17 cellular contexts compared by ENCODE assay signal in genomic region chr10:70864940-70865339, GRCh38.
"Had no signal": no experiment of that assay in that cellular context is flagged by ENCODE, and none has a peak within 500 bp of the region (broad histone marks: within the 10 kb centered on the region; RNA-seq: fewer than 3 reads in every experiment).

No MANE protein-coding gene starts in this region.

- ATAC-seq: activated CD8-positive, alpha-beta memory T cell treated with anti-CD3 and anti-CD28 coated beads, Interleukin-2, amount 10 ng/mL, durations not matched to agents 7 days and 5 days; activated T-cell treated with anti-CD3 and anti-CD28 coated beads, Interleukin-2, amount 50 U/mL, for 4 hours; natural killer cell treated with Interleukin-12 subunit alpha and Interleukin-12 subunit beta and Interleukin-15 and Interleukin-18, amount 100 ng/mL, for 72 hours; right cardiac atrium had no signal

- H3K9me3 ChIP-seq: colonic mucosa, esophagus squamous epithelium had no signal

- H3K36me3 ChIP-seq: colonic mucosa had no signal

- DNase-seq: activated CD4-positive, alpha-beta memory T cell treated with anti-CD3 and anti-CD28 coated beads for 36 hours; activated CD8-positive, alpha-beta memory T cell treated with anti-CD3 and anti-CD28 coated beads, Interleukin-2, amount 10 ng/mL, durations not matched to agents 7 days and 5 days; activated naive CD4-positive, alpha-beta T cell; activated T-cell treated with anti-CD3 and anti-CD28 coated beads, Interleukin-2, amount 50 U/mL, for 4 hours; colonic mucosa; esophagus squamous epithelium; hypothalamus; mesenchymal stem cell; occipital lobe; right cardiac atrium; SHP77 treated with DMSO at 0.1 percent for 48 hours; stimulated activated CD4-positive, alpha-beta T cell treated with anti-CD3 and anti-CD28 coated beads, Interleukin-4, amount 100 ng/mL, for 24 hours had no signal

- H3K4me3 ChIP-seq: cardiac muscle cell, colonic mucosa, esophagus squamous epithelium, skin epidermis had no signal

- H3K4me1 ChIP-seq: colonic mucosa had no signal

- H3K27ac ChIP-seq: cardiac muscle cell, colonic mucosa, esophagus squamous epithelium, skin epidermis had no signal

- H3K27ac Mint-ChIP-seq: activated CD8-positive, alpha-beta memory T cell treated with anti-CD3 and anti-CD28 coated beads, Interleukin-2, amount 10 ng/mL, durations not matched to agents 7 days and 5 days; progenitor cell of endocrine pancreas had no signal

- FAIRE-seq: endothelial cell of umbilical vein had no signal

- H3K4me3 Mint-ChIP-seq: activated CD4-positive, alpha-beta memory T cell treated with anti-CD3 and anti-CD28 coated beads for 36 hours; activated CD8-positive, alpha-beta memory T cell treated with anti-CD3 and anti-CD28 coated beads, Interleukin-2, amount 10 ng/mL, durations not matched to agents 7 days and 5 days; activated T-cell treated with anti-CD3 and anti-CD28 coated beads, Interleukin-2, amount 50 U/mL, for 4 hours; natural killer cell treated with Interleukin-12 subunit alpha and Interleukin-12 subunit beta and Interleukin-15 and Interleukin-18, amount 100 ng/mL, for 72 hours had no signal

- H3K9me3 Mint-ChIP-seq: activated CD4-positive, alpha-beta memory T cell treated with anti-CD3 and anti-CD28 coated beads for 36 hours; activated T-cell treated with anti-CD3 and anti-CD28 coated beads, Interleukin-2, amount 50 U/mL, for 4 hours; natural killer cell treated with Interleukin-12 subunit alpha and Interleukin-12 subunit beta and Interleukin-15 and Interleukin-18, amount 100 ng/mL, for 72 hours had no signal

- H3K27me3 Mint-ChIP-seq: activated CD4-positive, alpha-beta memory T cell treated with anti-CD3 and anti-CD28 coated beads for 36 hours; activated CD8-positive, alpha-beta memory T cell treated with anti-CD3 and anti-CD28 coated beads, Interleukin-2, amount 10 ng/mL, durations not matched to agents 7 days and 5 days; natural killer cell treated with Interleukin-12 subunit alpha and Interleukin-12 subunit beta and Interleukin-15 and Interleukin-18, amount 100 ng/mL, for 72 hours; progenitor cell of endocrine pancreas had no signal

- H3K27me3 ChIP-seq: cardiac muscle cell, colonic mucosa, esophagus squamous epithelium had no signal
